ENCODE assay signal across 5 cellular contexts in the genomic region with DNA sequence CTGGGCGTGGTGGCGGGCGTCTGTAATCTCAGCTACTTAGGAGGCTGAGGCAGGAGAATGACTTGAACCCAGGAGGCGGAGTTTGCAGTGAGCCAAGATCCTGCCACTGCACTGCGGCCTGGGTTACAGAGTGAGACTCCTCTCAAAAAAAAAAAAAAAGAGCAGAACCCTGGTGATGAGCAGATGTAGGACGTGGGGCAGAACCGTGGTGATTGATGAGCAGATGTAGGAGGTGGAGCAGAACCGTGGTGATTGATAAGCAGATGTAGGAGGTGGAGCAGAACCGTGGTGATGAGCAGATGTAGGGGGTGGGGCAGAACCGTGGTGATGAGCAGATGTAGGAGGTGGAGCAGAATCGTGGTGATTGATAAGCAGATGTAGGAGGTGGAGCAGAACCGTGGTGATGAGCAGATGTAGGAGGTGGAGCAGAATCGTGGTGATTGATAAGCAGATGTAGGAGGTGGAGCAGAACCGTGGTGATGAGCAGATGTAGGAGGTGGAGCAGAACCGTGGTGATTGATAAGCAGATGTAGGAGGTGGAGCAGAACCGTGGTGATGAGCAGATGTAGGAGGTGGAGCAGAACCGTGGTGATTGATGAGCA. TPM values are rescaled to one million over a fixed set of nuclear protein-coding genes. Genes with fewer than 3 reads are reported as not detected.
"Had no signal": no experiment of that assay in that cellular context is flagged by ENCODE, and none has a peak within 500 bp of the region (broad histone marks: within the 10 kb centered on the region; RNA-seq: fewer than 3 reads in every experiment).

No MANE protein-coding gene starts in this region.

RNA-seq across cellular contexts. Expression of a gene that starts 28.2 kb away (rescaled TPM):
- total RNA-seq: activated CD4-positive, alpha-beta T cell treated with anti-CD3 and anti-CD28 coated beads, Interleukin-2, amount 10 ng/mL, durations not matched to agents 7 days and 5 days; activated CD8-positive, alpha-beta memory T cell treated with anti-CD3 and anti-CD28 coated beads for 36 hours; activated CD8-positive, alpha-beta memory T cell treated with anti-CD3 and anti-CD28 coated beads, Interleukin-2, amount 10 ng/mL, durations not matched to agents 7 days and 5 days; activated CD8-positive, alpha-beta T cell treated with anti-CD3 and anti-CD28 coated beads, Interleukin-2, amount 10 ng/mL, durations not matched to agents 7 days and 5 days had no signal
- polyA plus RNA-seq: aorta had no signal
